Comparison of ENCODE assay signal across 12 cellular contexts in genomic region chr3:140753865-140754754, GRCh38.
DNase-seq lines count a peak whose midpoint lies in the region; ATAC-seq and TF ChIP-seq lines count a peak whose summit lies in the region.
"Had no signal": no experiment of that assay in that cellular context is flagged by ENCODE, and none has a peak within 500 bp of the region (broad histone marks: within the 10 kb centered on the region; RNA-seq: fewer than 3 reads in every experiment).

No MANE protein-coding gene starts in this region.

- peak; percentile 71 for ATAC-seq in stimulated activated naive CD8-positive, alpha-beta T cell treated with anti-CD3 and anti-CD28 coated beads, Interleukin-15, amount 100 ng/mL, for 72 hours
- ATAC-seq in stimulated activated naive CD8-positive, alpha-beta T cell treated with anti-CD3 and anti-CD28 coated beads, Interleukin-15, Interleukin-2, amounts not matched to agents 100 U/mL and 50 U/mL, for 24 hours = no peak
- peak; percentile 46 for ATAC-seq in HG02840 (IDR thresholded peaks at IDR 0.05; ENCODE audit: low FRiP score, unreplicated experiment)

- H4K20me1 ChIP-seq in smooth muscle cell (ENCODE audit: low read depth) = no peaks in the 10 kb centered on the region

- H2AFZ ChIP-seq in smooth muscle cell (ENCODE audit: low read depth) = no peak overlapping the region
- H2AFZ ChIP-seq: parathyroid adenoma had no signal

- H3K36me3 ChIP-seq in smooth muscle cell (ENCODE audit: low read depth) (no peaks in the 10 kb centered on the region), Peyer's patch (no peaks in the 10 kb centered on the region)

- H3K4me3 ChIP-seq in smooth muscle cell (no peak overlapping the region), Peyer's patch (no peak overlapping the region)

- H3K27ac ChIP-seq in smooth muscle cell (ENCODE audit: low read depth) (no peak overlapping the region), Peyer's patch (no peak overlapping the region)
- H3K27ac ChIP-seq: parathyroid adenoma had no signal

- H3K4me2 ChIP-seq in smooth muscle cell = no peak overlapping the region

- H3K27me3 ChIP-seq in smooth muscle cell (ENCODE audit: low read depth) (peaks cover 76% of the 10 kb centered on the region), Peyer's patch (no peaks in the 10 kb centered on the region)

- no peak for TF ChIP-seq POLR2A in Peyer's patch (IDR thresholded peaks at IDR 0.05)

- H3K9me3 Mint-ChIP-seq in stimulated activated naive CD8-positive, alpha-beta T cell treated with anti-CD3 and anti-CD28 coated beads, Interleukin-15, amount 100 ng/mL, for 72 hours = no peaks in the 10 kb centered on the region
- H3K9me3 Mint-ChIP-seq: activated CD4-positive, alpha-beta T cell treated with anti-CD3 and anti-CD28 coated beads, Interleukin-2, amount 10 ng/mL, durations not matched to agents 7 days and 5 days had no signal

- H3K79me2 ChIP-seq in smooth muscle cell (ENCODE audit: low read depth) = no peaks in the 10 kb centered on the region
- H3K79me2 ChIP-seq: parathyroid adenoma had no signal

- peak in 1 of 2 donors; percentile 3 for DNase-seq in stimulated activated naive CD8-positive, alpha-beta T cell treated with anti-CD3 and anti-CD28 coated beads, Interleukin-15, amount 100 ng/mL, for 72 hours
- no peak for DNase-seq in stimulated activated naive CD8-positive, alpha-beta T cell treated with anti-CD3 and anti-CD28 coated beads, Interleukin-15, Interleukin-2, amounts not matched to agents 100 U/mL and 50 U/mL, for 24 hours
- DNase-seq in NCI-H2107 treated with DMSO at 0.1 percent for 48 hours (lab: John Stamatoyannopoulos, UW; ENCODE audit: unreplicated experiment) (peak; percentile 45), smooth muscle cell (lab: John Stamatoyannopoulos, UW; ENCODE audit: unreplicated experiment) (no peak), NCI-H345 (lab: John Stamatoyannopoulos, UW) (no peak), SKM-1 treated with dmso at 0.1 percent for 144 hours (lab: John Stamatoyannopoulos, UW; ENCODE audit: unreplicated experiment) (no peak), Peyer's patch (no peak)
- DNase-seq: activated CD4-positive, alpha-beta T cell treated with anti-CD3 and anti-CD28 coated beads, Interleukin-2, amount 10 ng/mL, durations not matched to agents 7 days and 5 days; NCI-H1930 had no signal

- H3K9me3 ChIP-seq in smooth muscle cell (replicated peaks; ENCODE audit: low read depth) (no peaks in the 10 kb centered on the region), Peyer's patch (no peaks in the 10 kb centered on the region)

- no peak for TF ChIP-seq CTCF in smooth muscle cell (IDR thresholded peaks at IDR 0.05; ENCODE audit: borderline replicate concordance, insufficient read depth, poor library complexity, severe bottlenecking)
- no peak for TF ChIP-seq CTCF in Peyer's patch (IDR thresholded peaks at IDR 0.05)

- WGBS in smooth muscle cell (ENCODE audit: low lambda C conversion rate) = 89% methylated on average over 4 of the region's 4 CpGs

- no peak overlapping the region for H3K4me3 Mint-ChIP-seq in stimulated activated naive CD8-positive, alpha-beta T cell treated with anti-CD3 and anti-CD28 coated beads, Interleukin-15, amount 100 ng/mL, for 72 hours
- H3K4me3 Mint-ChIP-seq: activated CD4-positive, alpha-beta T cell treated with anti-CD3 and anti-CD28 coated beads, Interleukin-2, amount 10 ng/mL, durations not matched to agents 7 days and 5 days; central memory CD8-positive, alpha-beta T cell had no signal

- peaks cover 22% of the 10 kb centered on the region for H3K4me1 Mint-ChIP-seq in stimulated activated naive CD8-positive, alpha-beta T cell treated with anti-CD3 and anti-CD28 coated beads, Interleukin-15, amount 100 ng/mL, for 72 hours
- H3K4me1 Mint-ChIP-seq: central memory CD8-positive, alpha-beta T cell had no signal

- no peaks in the 10 kb centered on the region for H3K4me1 ChIP-seq in smooth muscle cell (ENCODE audit: low read depth)
- no peaks in the 10 kb centered on the region for H3K4me1 ChIP-seq in Peyer's patch
- H3K4me1 ChIP-seq: parathyroid adenoma had no signal

- H3K27me3 Mint-ChIP-seq in stimulated activated naive CD8-positive, alpha-beta T cell treated with anti-CD3 and anti-CD28 coated beads, Interleukin-15, amount 100 ng/mL, for 72 hours = no peaks in the 10 kb centered on the region

- no peak overlapping the region for H3K27ac Mint-ChIP-seq in stimulated activated naive CD8-positive, alpha-beta T cell treated with anti-CD3 and anti-CD28 coated beads, Interleukin-15, amount 100 ng/mL, for 72 hours
- H3K27ac Mint-ChIP-seq: activated CD4-positive, alpha-beta T cell treated with anti-CD3 and anti-CD28 coated beads, Interleukin-2, amount 10 ng/mL, durations not matched to agents 7 days and 5 days had no signal

- H3F3A ChIP-seq in smooth muscle cell (ENCODE audit: low read depth) = no peaks in the 10 kb centered on the region

- H3K9ac ChIP-seq in smooth muscle cell (ENCODE audit: low read depth) = no peak overlapping the region
- H3K9ac ChIP-seq: parathyroid adenoma had no signal
